Comparison of ENCODE assay signal across 16 cellular contexts in genomic region chr2:195721042-195721441, GRCh38.
DNase-seq lines count a peak whose midpoint lies in the region; ATAC-seq and TF ChIP-seq lines count a peak whose summit lies in the region.
"Had no signal": no experiment of that assay in that cellular context is flagged by ENCODE, and none has a peak within 500 bp of the region (broad histone marks: within the 10 kb centered on the region; RNA-seq: fewer than 3 reads in every experiment).

No MANE protein-coding gene starts in this region.

- CTCF ChIA-PET in PC-3 (lab: Charles Lee) = interaction anchor here (0.6 kb wide), 1 partner anchor 216 kb away, joined by 3 read pairs; no protein-coding TSS in a partner anchor

- H4K20me1 ChIP-seq in PC-3 (ENCODE audit: low read length) = no peaks in the 10 kb centered on the region

- H3K4me1 Mint-ChIP-seq in central memory CD8-positive, alpha-beta T cell = peaks cover 8% of the 10 kb centered on the region

- 100% methylated on average over 2 of the region's 2 CpGs for WGBS in prostate gland

- POLR2A ChIA-PET in PC-3 (lab: Charles Lee; ENCODE audit: unreplicated experiment) = no interaction called here

- peaks cover 40% of the 10 kb centered on the region for H3K36me3 Mint-ChIP-seq in central memory CD8-positive, alpha-beta T cell (ENCODE audit: insufficient read depth)

- no peaks in the 10 kb centered on the region for H3K27me3 Mint-ChIP-seq in central memory CD8-positive, alpha-beta T cell
- H3K27me3 Mint-ChIP-seq: CD4-positive, alpha-beta T cell had no signal

- BruUV-seq in PC-3 (replicated peaks; lab: Mats Ljungman, UMichigan) = no TSS peak

- no peak overlapping the region for H3K4me2 ChIP-seq in PC-3 (ENCODE audit: low read length)

- intact Hi-C loops in PC-3 (cut with micrococcal nuclease) = no loop called here
- intact Hi-C loops in mucosa of descending colon (cut with DNase I, micrococcal nuclease) = no loop called here
- intact Hi-C loops in prostate gland (cut with DNase I) = no loop called here

- no peak overlapping the region for H3K4me3 Mint-ChIP-seq in central memory CD8-positive, alpha-beta T cell
- H3K4me3 Mint-ChIP-seq: CD4-positive, alpha-beta T cell had no signal

- H3K27me3 ChIP-seq in PC-3 (ENCODE audit: low read length) (no peaks in the 10 kb centered on the region), MG63 (no peaks in the 10 kb centered on the region), prostate gland (replicated peaks; ENCODE audit: insufficient read depth) (no peaks in the 10 kb centered on the region)
- H3K27me3 ChIP-seq: BLaER1 treated with 17β-estradiol and CSF1 and Interleukin-3, amounts not matched to agents 10 nM and 100 nM had no signal

- H3K4me1 ChIP-seq in PC-3 (ENCODE audit: insufficient read depth, low read length) (no peaks in the 10 kb centered on the region), mucosa of descending colon (ENCODE audit: low read depth) (no peaks in the 10 kb centered on the region), prostate gland (replicated peaks) (no peaks in the 10 kb centered on the region)

- ATAC-seq in PC-3 (no peak), mucosa of descending colon (peak; percentile 63), GM21360 (IDR thresholded peaks at IDR 0.05; ENCODE audit: unreplicated experiment) (no peak)
- no peak for ATAC-seq in central memory CD8-positive, alpha-beta T cell (replicated peaks; ENCODE audit: extremely low read depth, poor library complexity, severe bottlenecking)
- ATAC-seq: HepG2 had no signal

- H3K9ac ChIP-seq in PC-3 (ENCODE audit: low read length) = no peak overlapping the region
- H3K9ac ChIP-seq: BLaER1 treated with 17β-estradiol and CSF1 and Interleukin-3, amounts not matched to agents 10 nM and 100 nM had no signal

- H3K4me3 ChIP-seq in PC-3 (ENCODE audit: low read length) (no peak overlapping the region), mucosa of descending colon (no peak overlapping the region), MG63 (no peak overlapping the region), prostate gland (no peak overlapping the region)
- H3K4me3 ChIP-seq: BLaER1 treated with 17β-estradiol and CSF1 and Interleukin-3, amounts not matched to agents 10 nM and 100 nM had no signal

- H3K9me2 ChIP-seq in PC-3 (replicated peaks; ENCODE audit: low read length) = no peaks in the 10 kb centered on the region

- H2AFZ ChIP-seq in PC-3 (ENCODE audit: low read length) = no peak overlapping the region

- TF ChIP-seq CTCF in PC-3 (conservative IDR thresholded peaks at IDR 0.05; ENCODE audit: low read depth, low read length) (no peak), mucosa of descending colon (IDR thresholded peaks at IDR 0.05) (no peak), prostate gland (IDR thresholded peaks at IDR 0.05) (no peak)

- H3K27ac ChIP-seq in PC-3 (ENCODE audit: low read length) = no peak overlapping the region
- no peak overlapping the region for H3K27ac ChIP-seq in prostate gland
- H3K27ac ChIP-seq: 22Rv1; BLaER1 treated with 17β-estradiol and CSF1 and Interleukin-3, amounts not matched to agents 10 nM and 100 nM had no signal

- H3K9me3 ChIP-seq in PC-3 (ENCODE audit: low read length) (no peaks in the 10 kb centered on the region), mucosa of descending colon (no peaks in the 10 kb centered on the region), MG63 (no peaks in the 10 kb centered on the region), prostate gland (no peaks in the 10 kb centered on the region)
- H3K9me3 ChIP-seq: BLaER1 treated with 17β-estradiol and CSF1 and Interleukin-3, amounts not matched to agents 10 nM and 100 nM had no signal

- H3K36me3 ChIP-seq in PC-3 (ENCODE audit: low read depth, low read length) (0 out of 2 replicates have a peak, but pooled peaks cover 2% of the 10 kb centered on the region), mucosa of descending colon (ENCODE audit: low read depth) (no peaks in the 10 kb centered on the region), MG63 (peaks cover 17% of the 10 kb centered on the region), prostate gland (no peaks in the 10 kb centered on the region)

- DNase-seq in DMS53 (lab: John Stamatoyannopoulos, UW) (peak; percentile 21), DMS53 treated with DMSO at 0.1 percent for 48 hours (lab: John Stamatoyannopoulos, UW; ENCODE audit: unreplicated experiment) (no peak), PC-3 (peak; percentile 26), mucosa of descending colon (peak in 1 of 3 donors; percentile 19), MG63 (no peak), prostate gland (ENCODE audit: low spot score) (no peak)
- no peak for DNase-seq in central memory CD8-positive, alpha-beta T cell (ENCODE audit: low spot score in 2 of 2)
- DNase-seq: ACHN; CD4-positive, alpha-beta T cell; DND-41; GDM1; HCEC 1CT had no signal

- H3K79me2 ChIP-seq in PC-3 (ENCODE audit: low read length) = no peaks in the 10 kb centered on the region

- H3K27ac Mint-ChIP-seq in central memory CD8-positive, alpha-beta T cell (ENCODE audit: low read depth) = peak overlapping the region; percentile 68
- H3K27ac Mint-ChIP-seq: CD4-positive, alpha-beta T cell had no signal

- H3K9me3 Mint-ChIP-seq in central memory CD8-positive, alpha-beta T cell = no peaks in the 10 kb centered on the region
- H3K9me3 Mint-ChIP-seq: CD4-positive, alpha-beta T cell had no signal

- no peak for TF ChIP-seq POLR2A in prostate gland (IDR thresholded peaks at IDR 0.05)

- no peaks in the 10 kb centered on the region for H3F3A ChIP-seq in PC-3 (ENCODE audit: low read length, unreplicated experiment)

Comparison
In these comparisons a context has a peak if more than half of its experiments do, and no peak if none do; other contexts are left out.
1. DNase-seq: peak in DMS53 (single experiment) and PC-3 (single experiment); none in DMS53 treated with DMSO at 0.1 percent for 48 hours (single experiment), central memory CD8-positive, alpha-beta T cell (0 of 2), MG63 (single experiment) and prostate gland (single experiment).